In the genomic region with DNA sequence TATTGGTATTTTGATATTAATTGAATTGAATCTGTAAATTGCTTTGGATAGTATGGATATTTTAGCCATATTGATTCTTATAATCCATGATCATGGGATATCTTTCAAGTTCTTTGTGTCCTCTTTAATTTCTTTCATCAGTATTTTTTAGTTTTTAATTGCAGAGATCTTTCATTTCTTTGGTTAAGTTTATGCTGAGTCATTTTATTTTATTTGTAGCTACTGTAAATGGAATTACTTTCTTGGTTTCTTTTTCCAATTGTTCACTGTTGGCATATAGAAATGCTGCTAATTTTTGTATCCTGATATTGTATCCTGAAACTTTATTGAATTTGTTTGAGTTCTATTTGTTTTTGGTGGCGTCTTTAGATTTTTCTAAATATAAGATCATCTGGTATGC, we compare ENCODE assay signal across 27 cellular contexts.
"Had no signal": no experiment of that assay in that cellular context is flagged by ENCODE, and none has a peak within 500 bp of the region (broad histone marks: within the 10 kb centered on the region; RNA-seq: fewer than 3 reads in every experiment).

No MANE protein-coding gene starts in this region.

- FAIRE-seq: islet of Langerhans, kidney, urothelium cell line had no signal

- H3K9ac ChIP-seq: neural progenitor cell, parathyroid adenoma had no signal

- DNase-seq: hypothalamus; immature natural killer cell; kidney; left ventricle myocardium inferior; mesendoderm; naive B cell; natural killer cell; nephron progenitor cell; occipital lobe; spleen; stimulated activated CD4-positive, alpha-beta T cell treated with anti-CD3 and anti-CD28 coated beads, Interleukin-4, amount 100 ng/mL, for 24 hours; stimulated activated naive CD4-positive, alpha-beta T cell; tibial artery; trophoblast cell; upper lobe of right lung had no signal

- H3K4me1 ChIP-seq: left ventricle myocardium inferior, neural progenitor cell, parathyroid adenoma, right atrium auricular region, suprapubic skin, upper lobe of right lung had no signal

- ATAC-seq: natural killer cell; sciatic nerve; stimulated activated effector memory CD8-positive, alpha-beta T cell treated with anti-CD3 and anti-CD28 coated beads, Interleukin-12 subunit alpha, Interleukin-12 subunit beta, amount 100 ng/mL, for 72 hours; upper lobe of right lung had no signal

- H3K36me3 ChIP-seq: left ventricle myocardium inferior, neural progenitor cell, neutrophil, right atrium auricular region, spleen, suprapubic skin, thoracic aorta, tibial artery, upper lobe of right lung had no signal

- H3K9me3 ChIP-seq: neutrophil, suprapubic skin, thoracic aorta, tibial artery, upper lobe of right lung had no signal

- H3K4me3 ChIP-seq: left ventricle myocardium inferior, lung, neural progenitor cell, right atrium auricular region, skin epidermis, spleen, suprapubic skin, thoracic aorta, tibial artery, upper lobe of right lung had no signal

- H3K27me3 ChIP-seq: neural progenitor cell, neutrophil, right atrium auricular region, spleen, suprapubic skin, tibial artery, upper lobe of right lung had no signal

- H3K79me2 ChIP-seq: parathyroid adenoma had no signal

- H3K27ac ChIP-seq: left ventricle myocardium inferior, neural progenitor cell, neutrophil, parathyroid adenoma, right atrium auricular region, skin epidermis, spleen, suprapubic skin, thoracic aorta, tibial artery, upper lobe of right lung had no signal

- H2AFZ ChIP-seq: neural progenitor cell, parathyroid adenoma had no signal

- H3K4me2 ChIP-seq: neural progenitor cell had no signal
